Comparison of ENCODE assay signal across 1 cellular context in the genomic region with DNA sequence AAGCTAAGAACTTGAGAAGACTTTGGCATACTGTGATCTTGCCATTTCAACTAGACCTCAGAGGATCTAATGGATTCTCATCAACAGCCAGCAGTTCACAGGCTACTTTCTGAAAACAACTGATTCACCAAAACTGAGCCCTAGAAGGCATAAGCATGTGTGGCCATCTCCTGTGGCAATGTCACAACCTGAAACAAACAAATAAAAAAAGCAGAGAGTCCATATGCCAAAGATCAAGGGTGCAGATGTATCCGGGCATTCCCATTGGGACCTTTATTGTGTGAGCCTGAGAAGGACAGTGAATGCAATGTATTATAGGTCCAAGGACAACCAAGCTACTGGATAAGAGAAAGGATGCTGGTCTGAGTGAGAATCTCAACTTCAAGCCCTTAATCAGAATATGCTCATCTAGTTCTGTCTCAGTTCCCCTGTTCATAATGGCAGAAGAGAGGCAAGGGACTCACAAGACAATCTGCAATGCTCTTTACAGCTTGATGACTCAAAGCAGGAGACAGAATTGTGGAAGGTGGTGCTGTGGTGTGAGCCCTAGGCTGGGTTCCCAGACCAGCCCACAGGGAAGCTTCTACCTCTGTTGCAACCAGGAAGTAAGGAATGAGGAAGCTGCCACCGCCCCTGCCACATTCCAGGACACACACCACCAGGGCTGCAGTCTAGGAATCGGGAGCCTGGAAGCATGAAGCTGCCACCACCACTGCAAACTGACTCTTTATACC.
TF ChIP-seq lines count a peak whose summit lies in the region.

No MANE protein-coding gene starts in this region.

TF ChIP-seq in HCT116, 20 proteins besides CTCF, POLR2A, EP300 and RAD21 (continued from another document):
- TF ChIP-seq CEBPB (IDR thresholded peaks at IDR 0.05; ENCODE audit: low read depth) (peak; percentile 87), EZH2 (IDR thresholded peaks at IDR 0.05) (no peak), EZH2phosphoT487 (IDR thresholded peaks at IDR 0.05; ENCODE audit: borderline replicate concordance) (no peak), ZFX (IDR thresholded peaks at IDR 0.05) (no peak), EGR1 (IDR thresholded peaks at IDR 0.05; ENCODE audit: low read depth) (no peak), CBX3 (IDR thresholded peaks at IDR 0.05; ENCODE audit: low read depth) (0 out of 2 replicates have a peak, but pooled peaks have one; percentile 23)
- TF ChIP-seq, protein P1, sequence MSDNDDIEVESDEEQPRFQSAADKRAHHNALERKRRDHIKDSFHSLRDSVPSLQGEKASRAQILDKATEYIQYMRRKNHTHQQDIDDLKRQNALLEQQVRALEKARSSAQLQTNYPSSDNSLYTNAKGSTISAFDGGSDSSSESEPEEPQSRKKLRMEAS (IDR thresholded peaks at IDR 0.05), result no peak; the same call in 1 of the 2 replicates
